ENCODE assay signal across 8 cellular contexts in the genomic region with DNA sequence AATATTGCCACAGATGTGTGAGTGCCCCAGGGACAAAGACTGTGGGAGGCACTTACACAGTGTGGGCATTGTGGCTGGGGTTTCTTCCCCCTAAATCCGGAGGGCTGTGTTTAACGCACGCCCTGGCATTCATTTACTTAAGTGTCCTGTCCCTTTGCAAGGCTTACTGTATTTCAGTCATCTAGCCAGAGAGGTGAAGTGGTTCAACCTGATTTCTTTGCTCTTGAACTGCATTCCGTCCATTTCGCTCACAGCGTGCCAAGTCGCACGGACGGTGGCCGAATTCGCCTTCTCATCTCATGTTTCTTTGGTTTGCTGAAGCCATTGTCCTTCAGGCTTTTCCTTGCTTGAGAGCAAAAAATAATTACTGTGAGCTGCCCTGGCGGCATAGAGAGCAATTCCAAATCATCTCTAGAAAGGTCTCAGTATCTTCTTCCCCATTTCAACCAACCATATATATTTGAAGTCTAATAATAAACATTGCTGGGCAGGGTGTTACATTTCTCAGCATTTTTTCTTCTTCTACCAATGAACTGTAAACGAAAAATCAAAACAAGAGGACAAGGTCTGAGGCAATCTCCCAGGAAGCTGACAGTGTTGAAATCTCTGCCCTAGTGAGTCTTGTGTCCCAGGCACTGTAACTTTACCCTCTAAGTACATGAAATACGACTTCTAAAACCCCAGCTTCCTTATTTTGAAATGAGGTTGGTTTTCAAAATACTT. TPM values are rescaled to one million over a fixed set of nuclear protein-coding genes. Genes with fewer than 3 reads are reported as not detected.
A peak's percentile ranks its signal among the peaks of the same experiment; 100 is the strongest.
DNase-seq lines count a peak whose midpoint lies in the region; ATAC-seq and TF ChIP-seq lines count a peak whose summit lies in the region.
"Had no signal": no experiment of that assay in that cellular context is flagged by ENCODE, and none has a peak within 500 bp of the region (broad histone marks: within the 10 kb centered on the region; RNA-seq: fewer than 3 reads in every experiment).

No MANE protein-coding gene starts in this region.

- H4K5ac ChIP-seq in H9 (ENCODE audit: insufficient read length, low read depth, low read length), result no peak overlapping the region

- H2BK120ac ChIP-seq in H9 (ENCODE audit: low read depth, low read length, poor library complexity, severe bottlenecking), result no peak overlapping the region

- no peaks in the 10 kb centered on the region for H3K4me1 ChIP-seq in H9 (ENCODE audit: insufficient read depth, low read length)

- H3K23me2 ChIP-seq in H9 (ENCODE audit: insufficient read length, low read depth, low read length, poor library complexity, severe bottlenecking), result no peaks in the 10 kb centered on the region

- no peak overlapping the region for H3K4ac ChIP-seq in H9 (ENCODE audit: low read depth, low read length)

- H2AFZ ChIP-seq in H9 (ENCODE audit: low read length), result no peak overlapping the region

- H3K4me2 ChIP-seq in H9 (ENCODE audit: insufficient read depth, insufficient read length, low read length), result no peak overlapping the region

- no peak overlapping the region for H3K9ac ChIP-seq in H9 (ENCODE audit: extremely low read depth, insufficient read length, low read length)

- H4K91ac ChIP-seq in H9 (ENCODE audit: insufficient read length, low read depth, low read length), result no peak overlapping the region

- H3K9me3 Mint-ChIP-seq in stimulated activated memory B cell treated with anti-CD40 and anti-IgM and Interleukin-4, amounts not matched to agents 10 μg/mL and 1 μg/mL and 100 μg/mL, for 72 hours, result no peaks in the 10 kb centered on the region
- no peaks in the 10 kb centered on the region for H3K9me3 Mint-ChIP-seq in activated naive CD4-positive, alpha-beta T cell treated with anti-CD3 and anti-CD28 coated beads, Interleukin-2, amount 10 ng/mL, durations not matched to agents 7 days and 5 days
- H3K9me3 Mint-ChIP-seq in H9, result no peaks in the 10 kb centered on the region

- H3K14ac ChIP-seq in H9 (ENCODE audit: insufficient read depth, low read length), result no peak overlapping the region

- H3K18ac ChIP-seq in H9 (ENCODE audit: insufficient read length, low read depth, low read length), result no peak overlapping the region

- H2AK5ac ChIP-seq in H9 (ENCODE audit: insufficient read length, low read length), result no peak overlapping the region

- H3K79me1 ChIP-seq in H9 (ENCODE audit: insufficient read depth, low read depth, low read length, poor library complexity, severe bottlenecking), result no peaks in the 10 kb centered on the region

- ATAC-seq in left ventricle myocardium superior, result peak; percentile 73
- ATAC-seq in stimulated activated memory B cell treated with anti-CD40 and anti-IgM and Interleukin-4, amounts not matched to agents 10 μg/mL and 1 μg/mL and 100 μg/mL, for 72 hours, result peak; percentile 88

- no peak overlapping the region for H3K27ac ChIP-seq in H9 (ENCODE audit: insufficient read length, low read depth, low read length)

- no peak for TF ChIP-seq CTCF in H9 (conservative IDR thresholded peaks at IDR 0.05)

- H3K4me1 Mint-ChIP-seq in stimulated activated memory B cell treated with anti-CD40 and anti-IgM and Interleukin-4, amounts not matched to agents 10 μg/mL and 1 μg/mL and 100 μg/mL, for 72 hours, result peaks cover 28% of the 10 kb centered on the region
- peaks cover 24% of the 10 kb centered on the region for H3K4me1 Mint-ChIP-seq in activated naive CD4-positive, alpha-beta T cell treated with anti-CD3 and anti-CD28 coated beads, Interleukin-2, amount 10 ng/mL, durations not matched to agents 7 days and 5 days
- H3K4me1 Mint-ChIP-seq in H9, result peaks cover 17 to 18% of the 10 kb centered on the region in 2 experiments

- no peaks in the 10 kb centered on the region for H3K79me2 ChIP-seq in H9 (ENCODE audit: insufficient read depth, low read length)

- CTCF ChIA-PET in activated naive CD4-positive, alpha-beta T cell treated with anti-CD3 and anti-CD28 coated beads, Interleukin-2, amount 10 ng/mL, durations not matched to agents 7 days and 5 days (lab: Charles Lee), result no interaction called here

- no peak overlapping the region for H4K8ac ChIP-seq in H9 (replicated peaks; ENCODE audit: insufficient read length, low read depth, low read length)

- peaks cover 18% of the 10 kb centered on the region for H3K36me3 Mint-ChIP-seq in stimulated activated memory B cell treated with anti-CD40 and anti-IgM and Interleukin-4, amounts not matched to agents 10 μg/mL and 1 μg/mL and 100 μg/mL, for 72 hours
- peaks cover 62% of the 10 kb centered on the region for H3K36me3 Mint-ChIP-seq in activated naive CD4-positive, alpha-beta T cell treated with anti-CD3 and anti-CD28 coated beads, Interleukin-2, amount 10 ng/mL, durations not matched to agents 7 days and 5 days
- H3K36me3 Mint-ChIP-seq in H9 (ENCODE audit: insufficient read depth in 1 of 3, low read depth in 3 of 3), result no peaks in the 10 kb centered on the region

- H2BK15ac ChIP-seq in H9 (ENCODE audit: low read depth, low read length), result no peak overlapping the region

- H3K27ac Mint-ChIP-seq in stimulated activated memory B cell treated with anti-CD40 and anti-IgM and Interleukin-4, amounts not matched to agents 10 μg/mL and 1 μg/mL and 100 μg/mL, for 72 hours, result peak overlapping the region; percentile 95
- no peak overlapping the region for H3K27ac Mint-ChIP-seq in activated naive CD4-positive, alpha-beta T cell treated with anti-CD3 and anti-CD28 coated beads, Interleukin-2, amount 10 ng/mL, durations not matched to agents 7 days and 5 days
- no peak overlapping the region for H3K27ac Mint-ChIP-seq in H9

- H3K9me3 ChIP-seq in H9 (ENCODE audit: control insufficient read depth, low read depth, low read length), result no peaks in the 10 kb centered on the region

- H3K56ac ChIP-seq in H9 (ENCODE audit: insufficient read length, low read depth, low read length), result no peak overlapping the region

- H2BK12ac ChIP-seq in H9 (ENCODE audit: insufficient read length, low read depth, low read length), result no peak overlapping the region

- no peaks in the 10 kb centered on the region for H4K20me1 ChIP-seq in H9 (ENCODE audit: control insufficient read depth, insufficient read depth, insufficient read length)

- peak overlapping the region; percentile 22 for H3K4me3 Mint-ChIP-seq in stimulated activated memory B cell treated with anti-CD40 and anti-IgM and Interleukin-4, amounts not matched to agents 10 μg/mL and 1 μg/mL and 100 μg/mL, for 72 hours
- H3K4me3 Mint-ChIP-seq in activated naive CD4-positive, alpha-beta T cell treated with anti-CD3 and anti-CD28 coated beads, Interleukin-2, amount 10 ng/mL, durations not matched to agents 7 days and 5 days, result no peak overlapping the region
- no peak overlapping the region for H3K4me3 Mint-ChIP-seq in H9

- intact Hi-C loops in left ventricle myocardium superior (cut with micrococcal nuclease), result no loop called here

- H2BK5ac ChIP-seq in H9 (ENCODE audit: insufficient read length, low read length), result no peak overlapping the region

- H3K27me3 Mint-ChIP-seq in stimulated activated memory B cell treated with anti-CD40 and anti-IgM and Interleukin-4, amounts not matched to agents 10 μg/mL and 1 μg/mL and 100 μg/mL, for 72 hours, result no peaks in the 10 kb centered on the region
- no peaks in the 10 kb centered on the region for H3K27me3 Mint-ChIP-seq in activated naive CD4-positive, alpha-beta T cell treated with anti-CD3 and anti-CD28 coated beads, Interleukin-2, amount 10 ng/mL, durations not matched to agents 7 days and 5 days
- H3K27me3 Mint-ChIP-seq in H9 (ENCODE audit: low read depth), result peaks cover 10% of the 10 kb centered on the region

- H3K23ac ChIP-seq in H9 (ENCODE audit: insufficient read length, low read depth, low read length), result no peak overlapping the region

- WGBS in H9 (ENCODE audit: extremely low coverage, insufficient read length, low lambda C conversion rate), result no CpG with 5 or more reads among the region's 14 CpGs

- no peaks in the 10 kb centered on the region for H3K27me3 ChIP-seq in H9 (ENCODE audit: insufficient read depth, low read length)

- no peak overlapping the region for H2BK20ac ChIP-seq in H9 (ENCODE audit: low read depth, low read length, poor library complexity, severe bottlenecking)

- H3T11ph ChIP-seq in H9 (ENCODE audit: low read length), result no peak overlapping the region

- peak; percentile 79 for DNase-seq in HCEC 1CT
- DNase-seq in SIG-M5 (lab: John Stamatoyannopoulos, UW), result peak; percentile 96
- no peak for DNase-seq in left ventricle myocardium superior
- DNase-seq in cerebellar cortex (ENCODE audit: low spot score), result no peak
- DNase-seq in activated naive CD4-positive, alpha-beta T cell treated with anti-CD3 and anti-CD28 coated beads, Interleukin-2, amount 10 ng/mL, durations not matched to agents 7 days and 5 days, result no peak
- no peak for DNase-seq in H9
- DNase-seq: T1000 had no signal

RNA-seq across cellular contexts. Expression of gene SYTL3, which starts 16.9 kb away (rescaled TPM):
- 10.8 TPM for total RNA-seq in left ventricle myocardium superior
- total RNA-seq in H9 (2021), result 0.09 and 0.20 TPM in 2 replicates

RNA-seq across cellular contexts. Expression of gene DYNLT1, which starts 22.3 kb away (rescaled TPM):
- total RNA-seq in left ventricle myocardium superior, result 130 TPM
- total RNA-seq in H9 (2021), result 105 and 117 TPM in 2 replicates

Comparison
In these comparisons a context has a peak if more than half of its experiments do, and no peak if none do; other contexts are left out.
1. DNase-seq: peak in HCEC 1CT (single experiment) and SIG-M5 (single experiment); none in left ventricle myocardium superior (single experiment), cerebellar cortex (single experiment), activated naive CD4-positive, alpha-beta T cell treated with anti-CD3 and anti-CD28 coated beads, Interleukin-2, amount 10 ng/mL, durations not matched to agents 7 days and 5 days (single experiment) and H9 (single experiment).